ENCODE assay signal across 8 cellular contexts in genomic region chr7:105521731-105522458, GRCh38. TPM values are rescaled to one million over a fixed set of nuclear protein-coding genes. Genes with fewer than 3 reads are reported as not detected.
A peak's percentile ranks its signal among the peaks of the same experiment; 100 is the strongest.
DNase-seq lines count a peak whose midpoint lies in the region; ATAC-seq and TF ChIP-seq lines count a peak whose summit lies in the region.

A gene with protein sequence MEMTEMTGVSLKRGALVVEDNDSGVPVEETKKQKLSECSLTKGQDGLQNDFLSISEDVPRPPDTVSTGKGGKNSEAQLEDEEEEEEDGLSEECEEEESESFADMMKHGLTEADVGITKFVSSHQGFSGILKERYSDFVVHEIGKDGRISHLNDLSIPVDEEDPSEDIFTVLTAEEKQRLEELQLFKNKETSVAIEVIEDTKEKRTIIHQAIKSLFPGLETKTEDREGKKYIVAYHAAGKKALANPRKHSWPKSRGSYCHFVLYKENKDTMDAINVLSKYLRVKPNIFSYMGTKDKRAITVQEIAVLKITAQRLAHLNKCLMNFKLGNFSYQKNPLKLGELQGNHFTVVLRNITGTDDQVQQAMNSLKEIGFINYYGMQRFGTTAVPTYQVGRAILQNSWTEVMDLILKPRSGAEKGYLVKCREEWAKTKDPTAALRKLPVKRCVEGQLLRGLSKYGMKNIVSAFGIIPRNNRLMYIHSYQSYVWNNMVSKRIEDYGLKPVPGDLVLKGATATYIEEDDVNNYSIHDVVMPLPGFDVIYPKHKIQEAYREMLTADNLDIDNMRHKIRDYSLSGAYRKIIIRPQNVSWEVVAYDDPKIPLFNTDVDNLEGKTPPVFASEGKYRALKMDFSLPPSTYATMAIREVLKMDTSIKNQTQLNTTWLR (minus strand): TSS chr7:105522271. CDS start chr7:105508512, 13,759 bp downstream.

- POLR2A ChIA-PET in AG04449 (lab: Yijun Ruan, JAX): no interaction called here
- POLR2A ChIA-PET in WTC11 (lab: Charles Lee): no interaction called here

- ATAC-seq in GM18870 (IDR thresholded peaks at IDR 0.05; ENCODE audit: unreplicated experiment) (peak; percentile 67), HG03108 (IDR thresholded peaks at IDR 0.05; ENCODE audit: unreplicated experiment) (peak; percentile 83), WTC11 (peak; percentile 91)

- TF ChIP-seq CTCF in AG04449 (IDR thresholded peaks at IDR 0.05; ENCODE audit: insufficient read depth, low read length, missing control alignments) (no peak), WTC11 (IDR thresholded peaks at IDR 0.05) (no peak)

- CTCF ChIA-PET in AG04449 (lab: Yijun Ruan, JAX): interaction anchor here (1.2 to 2.3 kb wide), 2 partner anchors 10 to 24 kb away, joined by 3 to 17 read pairs; partner anchors contain the start of gene RINT1
- CTCF ChIA-PET in WTC11 (lab: Charles Lee): interaction anchor here (2.2 kb wide), 1 partner anchor 10 kb away, joined by 10 read pairs; the partner anchor contains the start of gene RINT1

- H3K4me3 ChIP-seq in AG04449 (ENCODE audit: low read depth, low read length): peak within 1 kb of the TSS; percentile 90

- peak within 1 kb of the TSS; percentile 97 for H3K27ac Mint-ChIP-seq in WTC11

- DNase-seq in AG04449 (ENCODE audit: low read depth, low spot score) (no peak), NCI-H2196 (lab: John Stamatoyannopoulos, UW; ENCODE audit: unreplicated experiment) (peak; percentile 94), WTC11 (ENCODE audit: low spot score) (peak; percentile 89), caudate nucleus (lab: John Stamatoyannopoulos, UW) (peak; percentile 15 to 90 (median 77)), islet precursor cell (peak; percentile 96)
- DNase-seq in stimulated activated CD4-positive, alpha-beta T cell treated with anti-CD3 and anti-CD28 coated beads, Interleukin-12 subunit alpha, Interleukin-12 subunit beta, amount 100 ng/mL, for 4 hours: peak; percentile 80

- peaks cover 9% of the 10 kb centered on the region for H3K9me3 Mint-ChIP-seq in WTC11

- peaks cover 25% of the 10 kb centered on the region for H3K36me3 Mint-ChIP-seq in WTC11

- H3K4me3 Mint-ChIP-seq in WTC11: peak within 1 kb of the TSS; percentile 98

- peak within 1 kb of the TSS; percentile 91 for H3K27ac ChIP-seq in caudate nucleus (ENCODE audit: low read depth, low read length)

- peaks cover 15% of the 10 kb centered on the region for H3K27me3 Mint-ChIP-seq in WTC11 (ENCODE audit: low read depth)

- H3K4me1 Mint-ChIP-seq in WTC11: peaks cover 12% of the 10 kb centered on the region

TF ChIP-seq in WTC11, 78 proteins besides CTCF, POLR2A, EP300 and RAD21 (continues in another document):
- TF ChIP-seq, protein P1, sequence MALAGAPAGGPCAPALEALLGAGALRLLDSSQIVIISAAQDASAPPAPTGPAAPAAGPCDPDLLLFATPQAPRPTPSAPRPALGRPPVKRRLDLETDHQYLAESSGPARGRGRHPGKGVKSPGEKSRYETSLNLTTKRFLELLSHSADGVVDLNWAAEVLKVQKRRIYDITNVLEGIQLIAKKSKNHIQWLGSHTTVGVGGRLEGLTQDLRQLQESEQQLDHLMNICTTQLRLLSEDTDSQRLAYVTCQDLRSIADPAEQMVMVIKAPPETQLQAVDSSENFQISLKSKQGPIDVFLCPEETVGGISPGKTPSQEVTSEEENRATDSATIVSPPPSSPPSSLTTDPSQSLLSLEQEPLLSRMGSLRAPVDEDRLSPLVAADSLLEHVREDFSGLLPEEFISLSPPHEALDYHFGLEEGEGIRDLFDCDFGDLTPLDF (CRISPR knock-in tag; IDR thresholded peaks at IDR 0.05): no peak
- TF ChIP-seq PRRX2 (CRISPR knock-in tag; IDR thresholded peaks at IDR 0.05) (no peak), ZNF263 (CRISPR knock-in tag; IDR thresholded peaks at IDR 0.05; ENCODE audit: low read depth) (0 out of 2 replicates have a peak, but pooled peaks have one; percentile 31), USF2 (CRISPR knock-in tag; IDR thresholded peaks at IDR 0.05) (peak; percentile 60; the same call in 1 of the 2 replicates), RELA (CRISPR knock-in tag; IDR thresholded peaks at IDR 0.05; ENCODE audit: borderline replicate concordance) (no peak), SP1 (CRISPR knock-in tag; conservative IDR thresholded peaks at IDR 0.05) (peak; percentile 95), FOXJ3 (CRISPR knock-in tag; IDR thresholded peaks at IDR 0.05; ENCODE audit: borderline replicate concordance) (no peak), NR2C2 (CRISPR knock-in tag; IDR thresholded peaks at IDR 0.05) (peak; percentile 35; the same call in 1 of the 2 replicates), TCF7 (CRISPR knock-in tag; IDR thresholded peaks at IDR 0.05; ENCODE audit: low read depth) (no peak), KAT7 (CRISPR knock-in tag; IDR thresholded peaks at IDR 0.05; ENCODE audit: borderline replicate concordance) (peak; percentile 45; the same call in 1 of the 2 replicates), HMGA2 (CRISPR knock-in tag; IDR thresholded peaks at IDR 0.05) (no peak), SMAD4 (CRISPR knock-in tag; IDR thresholded peaks at IDR 0.05) (no peak), ZNF671 (CRISPR knock-in tag; IDR thresholded peaks at IDR 0.05) (no peak), NFATC4 (CRISPR knock-in tag; IDR thresholded peaks at IDR 0.05) (no peak), FOXK1 (CRISPR knock-in tag; IDR thresholded peaks at IDR 0.05) (peak; percentile 42; the same call in 1 of the 2 replicates), PREB (CRISPR knock-in tag; IDR thresholded peaks at IDR 0.05; ENCODE audit: borderline replicate concordance) (no peak)
- TF ChIP-seq, protein P2, sequence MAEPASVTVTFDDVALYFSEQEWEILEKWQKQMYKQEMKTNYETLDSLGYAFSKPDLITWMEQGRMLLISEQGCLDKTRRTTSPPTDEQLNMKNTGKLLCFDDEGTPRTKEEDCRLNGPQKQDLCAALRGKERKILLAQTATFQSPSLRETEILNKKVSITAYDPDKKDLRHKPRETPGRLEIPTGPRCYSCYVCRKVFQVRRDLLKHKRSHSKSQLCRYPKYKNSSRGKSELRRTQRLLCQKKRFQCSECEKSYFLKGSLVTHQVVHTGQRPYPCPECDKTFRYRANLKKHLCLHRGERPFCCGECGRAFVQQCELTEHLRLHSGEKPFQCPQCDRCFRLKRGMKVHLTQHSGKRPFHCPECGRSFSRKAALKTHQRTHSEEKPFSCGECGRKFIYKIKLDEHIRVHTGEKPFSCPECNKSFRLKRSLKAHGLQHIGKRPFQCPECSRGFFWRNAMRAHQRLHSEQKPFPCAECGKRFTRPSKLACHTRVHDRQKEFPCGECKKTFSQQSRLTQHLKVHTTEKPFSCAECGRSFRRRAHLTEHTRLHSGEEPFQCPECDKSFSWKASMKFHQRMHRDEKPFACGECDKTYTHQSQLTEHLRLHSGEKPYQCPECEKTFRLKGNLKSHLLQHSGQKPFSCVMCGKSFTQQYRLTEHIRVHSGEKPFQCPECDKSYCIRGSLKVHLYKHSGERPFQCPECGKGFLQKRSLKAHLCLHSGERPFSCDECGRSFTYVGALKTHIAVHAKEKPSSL (CRISPR knock-in tag; conservative IDR thresholded peaks at IDR 0.05): no peak
- TF ChIP-seq, protein P3, sequence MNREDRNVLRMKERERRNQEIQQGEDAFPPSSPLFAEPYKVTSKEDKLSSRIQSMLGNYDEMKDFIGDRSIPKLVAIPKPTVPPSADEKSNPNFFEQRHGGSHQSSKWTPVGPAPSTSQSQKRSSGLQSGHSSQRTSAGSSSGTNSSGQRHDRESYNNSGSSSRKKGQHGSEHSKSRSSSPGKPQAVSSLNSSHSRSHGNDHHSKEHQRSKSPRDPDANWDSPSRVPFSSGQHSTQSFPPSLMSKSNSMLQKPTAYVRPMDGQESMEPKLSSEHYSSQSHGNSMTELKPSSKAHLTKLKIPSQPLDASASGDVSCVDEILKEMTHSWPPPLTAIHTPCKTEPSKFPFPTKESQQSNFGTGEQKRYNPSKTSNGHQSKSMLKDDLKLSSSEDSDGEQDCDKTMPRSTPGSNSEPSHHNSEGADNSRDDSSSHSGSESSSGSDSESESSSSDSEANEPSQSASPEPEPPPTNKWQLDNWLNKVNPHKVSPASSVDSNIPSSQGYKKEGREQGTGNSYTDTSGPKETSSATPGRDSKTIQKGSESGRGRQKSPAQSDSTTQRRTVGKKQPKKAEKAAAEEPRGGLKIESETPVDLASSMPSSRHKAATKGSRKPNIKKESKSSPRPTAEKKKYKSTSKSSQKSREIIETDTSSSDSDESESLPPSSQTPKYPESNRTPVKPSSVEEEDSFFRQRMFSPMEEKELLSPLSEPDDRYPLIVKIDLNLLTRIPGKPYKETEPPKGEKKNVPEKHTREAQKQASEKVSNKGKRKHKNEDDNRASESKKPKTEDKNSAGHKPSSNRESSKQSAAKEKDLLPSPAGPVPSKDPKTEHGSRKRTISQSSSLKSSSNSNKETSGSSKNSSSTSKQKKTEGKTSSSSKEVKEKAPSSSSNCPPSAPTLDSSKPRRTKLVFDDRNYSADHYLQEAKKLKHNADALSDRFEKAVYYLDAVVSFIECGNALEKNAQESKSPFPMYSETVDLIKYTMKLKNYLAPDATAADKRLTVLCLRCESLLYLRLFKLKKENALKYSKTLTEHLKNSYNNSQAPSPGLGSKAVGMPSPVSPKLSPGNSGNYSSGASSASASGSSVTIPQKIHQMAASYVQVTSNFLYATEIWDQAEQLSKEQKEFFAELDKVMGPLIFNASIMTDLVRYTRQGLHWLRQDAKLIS (CRISPR knock-in tag; IDR thresholded peaks at IDR 0.05; ENCODE audit: borderline replicate concordance): no peak

RNA-seq across cellular contexts. Expression of the gene that starts here (rescaled TPM):
- total RNA-seq in WTC11 (2021): 42.6 to 47.2 TPM (median 45.0 TPM) in 3 replicates
